ENCODE assay signal across 8 cellular contexts in the genomic region with DNA sequence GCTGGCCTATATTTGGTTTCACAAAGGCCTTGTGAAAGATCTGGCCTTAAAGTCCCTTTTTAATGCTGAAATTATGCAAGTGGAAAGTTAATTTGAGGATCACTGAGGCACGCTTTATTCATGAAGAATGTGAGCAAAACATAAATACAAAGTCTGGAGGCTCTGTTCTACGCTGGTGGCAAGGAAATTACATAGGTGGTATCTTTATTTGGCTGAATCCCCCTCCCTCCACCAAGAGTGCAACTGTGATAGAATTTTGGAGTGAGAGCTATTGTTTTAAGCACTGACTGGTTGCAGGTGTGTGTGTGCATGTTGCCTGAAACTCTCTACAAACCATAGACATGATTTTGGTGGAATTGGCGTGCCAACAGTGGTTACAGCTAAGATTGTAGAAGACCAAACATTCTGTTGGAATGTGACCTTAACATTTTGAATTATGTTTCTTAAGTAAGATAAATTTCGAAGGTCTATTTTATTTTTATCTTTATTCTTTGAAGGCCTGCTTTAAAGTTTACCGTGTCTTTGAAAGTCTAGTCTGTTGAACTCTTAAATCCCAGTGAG.
DNase-seq lines count a peak whose midpoint lies in the region; ATAC-seq and TF ChIP-seq lines count a peak whose summit lies in the region.

No MANE protein-coding gene starts in this region.

- no peak for ATAC-seq in naive B cell (ENCODE audit: low read depth in 2 of 2)

- H3K9me3 Mint-ChIP-seq in IgD-negative memory B cell, result no peaks in the 10 kb centered on the region
- peaks cover 0 to 2% (median 0%) of the 10 kb centered on the region in 7 donors for H3K9me3 Mint-ChIP-seq in naive B cell

- no peaks in the 10 kb centered on the region for H3K27me3 ChIP-seq in ACC112 (ENCODE audit: insufficient read depth, low read length)
- no peaks in the 10 kb centered on the region for H3K27me3 ChIP-seq in breast epithelium

- H3K4me1 ChIP-seq in ACC112 (ENCODE audit: control insufficient read depth, insufficient read depth, low read length, unreplicated experiment) (peaks cover 68% of the 10 kb centered on the region), breast epithelium (peaks cover 15% of the 10 kb centered on the region in 2 donors)

- H3K27ac Mint-ChIP-seq in IgD-negative memory B cell (peak overlapping the region; percentile 71 to 97 (median 92)), naive B cell (peak overlapping the region; percentile 95 to 99 (median 96))

- H3K27me3 Mint-ChIP-seq in IgD-negative memory B cell (no peaks in the 10 kb centered on the region), naive B cell (no peaks in the 10 kb centered on the region)

- peaks cover 4% of the 10 kb centered on the region for H3K36me3 Mint-ChIP-seq in IgD-negative memory B cell
- H3K36me3 Mint-ChIP-seq in naive B cell, result peaks cover 4 to 14% of the 10 kb centered on the region in 2 donors

- peaks cover 57 to 83% (median 77%) of the 10 kb centered on the region in 3 donors for H3K4me1 Mint-ChIP-seq in IgD-negative memory B cell
- H3K4me1 Mint-ChIP-seq in naive B cell, result peaks cover 68 to 92% (median 83%) of the 10 kb centered on the region in 3 donors

- intact Hi-C loops in breast epithelium (cut with DNase I; ENCODE audit: low total_unique reads), result no loop called here

- H3K79me2 ChIP-seq in ACC112 (ENCODE audit: control insufficient read depth, insufficient read depth, low read length, unreplicated experiment), result peaks cover 76% of the 10 kb centered on the region

- DNase-seq in breast epithelium (ENCODE audit: low spot score in 2 of 2), result no peak
- no peak for DNase-seq in naive B cell
- DNase-seq in substantia nigra (lab: John Stamatoyannopoulos, UW), result no peak
- DNase-seq in stimulated activated CD4-positive, alpha-beta T cell treated with anti-CD3 and anti-CD28 coated beads, Interleukin-2, amount 100 ng/mL, for 24 hours, result no peak
- DNase-seq in NCI-H1694 (lab: John Stamatoyannopoulos, UW), result no peak
- no peak for DNase-seq in kidney tubule cell (ENCODE audit: low spot score)

- H3K9me3 ChIP-seq in breast epithelium, result no peaks in the 10 kb centered on the region

- no peak for TF ChIP-seq POLR2A in breast epithelium (IDR thresholded peaks at IDR 0.05)

- H2AFZ ChIP-seq in ACC112 (ENCODE audit: low read length, unreplicated experiment), result no peak overlapping the region

- H3K4me3 Mint-ChIP-seq in IgD-negative memory B cell (peak overlapping the region; percentile 73 to 87 (median 87)), naive B cell (peak overlapping the region; percentile 77 to 92 (median 86))

- 0 out of 2 replicates have a peak overlapping the region, but pooled peaks have one; percentile 45 for H3K4me3 ChIP-seq in ACC112 (ENCODE audit: low read depth, low read length)
- no peak overlapping the region for H3K4me3 ChIP-seq in breast epithelium

- TF ChIP-seq CTCF in breast epithelium (IDR thresholded peaks at IDR 0.05), result no peak

- peak overlapping the region; percentile 100 for H3K27ac ChIP-seq in ACC112 (ENCODE audit: low read depth, low read length)
- H3K27ac ChIP-seq in breast epithelium, result peak overlapping the region; percentile 78 to 88
- H3K27ac ChIP-seq in substantia nigra (ENCODE audit: low read depth, low read length, poor library complexity, severe bottlenecking), result no peak overlapping the region

- H3K36me3 ChIP-seq in ACC112 (ENCODE audit: insufficient read depth, low read length) (no peaks in the 10 kb centered on the region), breast epithelium (no peaks in the 10 kb centered on the region)
